Comparison of ENCODE assay signal across 9 cellular contexts in genomic region chr2:158994920-158995676, GRCh38. TPM values are rescaled to one million over a fixed set of nuclear protein-coding genes. Genes with fewer than 3 reads are reported as not detected.
A peak's percentile ranks its signal among the peaks of the same experiment; 100 is the strongest.
DNase-seq lines count a peak whose midpoint lies in the region; ATAC-seq, FAIRE-seq and TF ChIP-seq lines count a peak whose summit lies in the region.
"Had no signal": no experiment of that assay in that cellular context is flagged by ENCODE, and none has a peak within 500 bp of the region (broad histone marks: within the 10 kb centered on the region; RNA-seq: fewer than 3 reads in every experiment).

No MANE protein-coding gene starts in this region.

- H3K9me3 ChIP-seq in PC-3 (ENCODE audit: low read length) (no peaks in the 10 kb centered on the region), left lung (no peaks in the 10 kb centered on the region)

- POLR2A ChIA-PET in HEK293T (lab: Yijun Ruan, JAX), result interaction anchor here (1.4 to 1.6 kb wide), 2 partner anchors 16 to 27 kb away, joined by 3 to 6 read pairs; partner anchors contain the start of gene TANC1
- POLR2A ChIA-PET in PC-3 (lab: Charles Lee; ENCODE audit: unreplicated experiment), result no interaction called here

- no peak for FAIRE-seq in frontal cortex (lab: Jason Lieb, UNC)

- no peaks in the 10 kb centered on the region for H3K36me3 ChIP-seq in PC-3 (ENCODE audit: low read depth, low read length)
- no peaks in the 10 kb centered on the region for H3K36me3 ChIP-seq in left lung

- no peaks in the 10 kb centered on the region for H3K9me2 ChIP-seq in PC-3 (replicated peaks; ENCODE audit: low read length)

- ATAC-seq in PC-3 (no peak), left lung (peak; percentile 86)

- no peak overlapping the region for H2AFZ ChIP-seq in PC-3 (ENCODE audit: low read length)

- intact Hi-C loops in PC-3 (cut with micrococcal nuclease), result loop anchor here (2.0 kb wide), 1 partner anchor 24 kb away; no protein-coding TSS in a partner anchor
- intact Hi-C loops in left lung (cut with DNase I), result no loop called here

- no peaks in the 10 kb centered on the region for H3F3A ChIP-seq in PC-3 (ENCODE audit: low read length, unreplicated experiment)

- H3K9ac ChIP-seq in PC-3 (ENCODE audit: low read length), result no peak overlapping the region

- peaks cover 97% of the 10 kb centered on the region for H3K79me2 ChIP-seq in PC-3 (ENCODE audit: low read length)

- CTCF ChIA-PET in HEK293T (lab: Yijun Ruan, JAX), result interaction anchor here (1.6 kb wide), 1 partner anchor 99 kb away, joined by 4 read pairs; no protein-coding TSS in a partner anchor
- CTCF ChIA-PET in PC-3 (lab: Charles Lee), result no interaction called here

- no TSS peak for BruUV-seq in PC-3 (replicated peaks; lab: Mats Ljungman, UMichigan)

- no peaks in the 10 kb centered on the region for H3K27me3 ChIP-seq in PC-3 (ENCODE audit: low read length)
- no peaks in the 10 kb centered on the region for H3K27me3 ChIP-seq in left lung

- DNase-seq in DMS79 (lab: John Stamatoyannopoulos, UW) (peak; percentile 54), HEK293T (ENCODE audit: extremely low spot score) (peak; percentile 44), PC-3 (no peak), left lung (no peak), anterior cingulate cortex (lab: John Stamatoyannopoulos, UW) (no peak), middle frontal gyrus (ENCODE audit: extremely low spot score, low spot score) (no peak), A172 (ENCODE audit: low spot score) (no peak), frontal cortex (ENCODE audit: low spot score in 2 of 2) (no peak)
- DNase-seq: IMR-90 had no signal

- no peak overlapping the region for H3K27ac ChIP-seq in PC-3 (ENCODE audit: low read length)
- H3K27ac ChIP-seq in left lung, result peak overlapping the region in 1 of 2 donors; percentile 13

- no peak overlapping the region for H3K4me3 ChIP-seq in PC-3 (ENCODE audit: low read length)
- no peak overlapping the region for H3K4me3 ChIP-seq in left lung

- TF ChIP-seq CTCF in PC-3 (conservative IDR thresholded peaks at IDR 0.05; ENCODE audit: low read depth, low read length) (no peak), left lung (IDR thresholded peaks at IDR 0.05) (no peak)

- H4K20me1 ChIP-seq in PC-3 (ENCODE audit: low read length), result no peaks in the 10 kb centered on the region

- H3K4me1 ChIP-seq in PC-3 (ENCODE audit: insufficient read depth, low read length) (peaks cover 93% of the 10 kb centered on the region), left lung (peaks cover 33 to 44% of the 10 kb centered on the region in 2 donors)

- peak overlapping the region; percentile 75 for H3K4me2 ChIP-seq in PC-3 (ENCODE audit: low read length)

TF ChIP-seq in HEK293T, 16 proteins besides CTCF, POLR2A, EP300 and RAD21:
- no peak for TF ChIP-seq LEF1 (IDR thresholded peaks at IDR 0.05; ENCODE audit: borderline replicate concordance)
- no peak for TF ChIP-seq SP1 (IDR thresholded peaks at IDR 0.05)
- no peak for TF ChIP-seq NFRKB (IDR thresholded peaks at IDR 0.05)
- TF ChIP-seq ARNT (IDR thresholded peaks at IDR 0.05), result no peak
- TF ChIP-seq FOXM1 (IDR thresholded peaks at IDR 0.05; ENCODE audit: borderline replicate concordance), result no peak
- TF ChIP-seq PKNOX1 (IDR thresholded peaks at IDR 0.05), result no peak
- no peak for TF ChIP-seq ZNF384 (IDR thresholded peaks at IDR 0.05)
- TF ChIP-seq HDGF (IDR thresholded peaks at IDR 0.05; ENCODE audit: borderline replicate concordance), result no peak
- no peak for TF ChIP-seq L3MBTL2 (conservative IDR thresholded peaks at IDR 0.05)
- TF ChIP-seq FOXK2 (IDR thresholded peaks at IDR 0.05), result no peak
- no peak for TF ChIP-seq FOXA1 (IDR thresholded peaks at IDR 0.05)
- no peak for TF ChIP-seq CTBP1 (IDR thresholded peaks at IDR 0.05; ENCODE audit: borderline replicate concordance)
- no peak for TF ChIP-seq ELF4 (IDR thresholded peaks at IDR 0.05)
- TF ChIP-seq TARDBP (IDR thresholded peaks at IDR 0.05), result no peak
- TF ChIP-seq BHLHE40 (IDR thresholded peaks at IDR 0.05; ENCODE audit: borderline replicate concordance), result no peak
- TF ChIP-seq SUZ12 (IDR thresholded peaks at IDR 0.05), result no peak

RNA-seq across cellular contexts. Expression of gene TANC1, which starts 26.7 kb away (rescaled TPM):
- total RNA-seq in PC-3 (2014; rRNA removed) (17.6 and 18.7 TPM in 2 replicates), left lung (10 to 100 TPM; 40.1 to 53.5 TPM), frontal cortex (4.1 TPM)
- total RNA-seq in A172 (2014; rRNA removed; shearing (Covaris generic)), result 12.6 and 14.3 TPM in 2 replicates

Comparison
In these comparisons a context has a peak if more than half of its experiments do, and no peak if none do; other contexts are left out.
1. DNase-seq: peak in DMS79 (single experiment) and HEK293T (single experiment); none in PC-3 (single experiment), left lung (0 of 2), anterior cingulate cortex (0 of 58), middle frontal gyrus (single experiment), A172 (single experiment) and frontal cortex (0 of 2).